In genomic region chr5:173792781-173793547, GRCh38 we compare ENCODE assay signal across 19 cellular contexts.
"Had no signal": no experiment of that assay in that cellular context is flagged by ENCODE, and none has a peak within 500 bp of the region (broad histone marks: within the 10 kb centered on the region; RNA-seq: fewer than 3 reads in every experiment).

No MANE protein-coding gene starts in this region.

- DNase-seq: activated CD4-positive, alpha-beta T cell treated with anti-CD3 and anti-CD28 coated beads for 36 hours; activated CD4-positive, alpha-beta T cell treated with anti-CD3 and anti-CD28 coated beads, Interleukin-2, amount 50 U/mL, for 48 hours; activated gamma-delta T cell treated with Interleukin-2 at 50 U/mL for 16 hours; activated T-cell treated with anti-CD3 and anti-CD28 coated beads for 4 hours; effector memory CD8-positive, alpha-beta T cell; erythroblast; heart right ventricle; kidney glomerular epithelial cell; left ventricle myocardium superior; natural killer cell; pancreas; stimulated activated CD4-positive, alpha-beta T cell treated with anti-CD3 and anti-CD28 coated beads, Interleukin-4, amount 100 ng/mL, for 24 hours; testis had no signal

- H3K4me1 Mint-ChIP-seq: natural killer cell had no signal

- H3K9me3 Mint-ChIP-seq: activated T-helper 1 cell treated with anti-CD3 and anti-CD28 coated beads, Interleukin-12 subunit alpha, Interleukin-12 subunit beta, Interleukin-2, Interleukin-4 antibody, amounts not matched to agents 30 ng/mL and 10 ng/mL and 1 ng/mL, durations not matched to agents 14 hours and 24 hours and 36 hours; effector memory CD8-positive, alpha-beta T cell; natural killer cell; stimulated activated effector memory CD8-positive, alpha-beta T cell treated with anti-CD3 and anti-CD28 coated beads, Interleukin-12 subunit alpha, Interleukin-12 subunit beta, amount 100 ng/mL, for 72 hours; T-helper 2 cell treated with Interferon-gamma antibody and Interleukin-4, amounts not matched to agents 5 μg/mL and 100 μg/mL, for 36 hours had no signal

- H3K36me3 Mint-ChIP-seq: activated naive CD8-positive, alpha-beta T cell; natural killer cell had no signal

- ATAC-seq: activated CD4-positive, alpha-beta T cell treated with anti-CD3 and anti-CD28 coated beads for 36 hours; effector memory CD8-positive, alpha-beta T cell; heart right ventricle; natural killer cell; sciatic nerve; stimulated activated effector memory CD8-positive, alpha-beta T cell treated with anti-CD3 and anti-CD28 coated beads, Interleukin-12 subunit alpha, Interleukin-12 subunit beta, amount 100 ng/mL, for 72 hours had no signal

- H3K9me3 ChIP-seq: heart right ventricle, neutrophil, pancreas, testis had no signal

- H3K4me1 ChIP-seq: pancreas, testis had no signal

- H3K4me3 ChIP-seq: heart right ventricle, pancreas, testis had no signal

- H3K27me3 Mint-ChIP-seq: activated CD4-positive, alpha-beta T cell treated with anti-CD3 and anti-CD28 coated beads for 36 hours; activated naive CD8-positive, alpha-beta T cell; effector memory CD8-positive, alpha-beta T cell had no signal

- H3K27ac ChIP-seq: heart right ventricle, pancreas, testis had no signal

- H3K4me3 Mint-ChIP-seq: activated CD4-positive, alpha-beta T cell treated with anti-CD3 and anti-CD28 coated beads for 36 hours; activated naive CD8-positive, alpha-beta T cell; activated T-helper 1 cell treated with anti-CD3 and anti-CD28 coated beads, Interleukin-12 subunit alpha, Interleukin-12 subunit beta, Interleukin-2, Interleukin-4 antibody, amounts not matched to agents 30 ng/mL and 10 ng/mL and 1 ng/mL, durations not matched to agents 14 hours and 24 hours and 36 hours; effector memory CD8-positive, alpha-beta T cell; natural killer cell; stimulated activated effector memory CD8-positive, alpha-beta T cell treated with anti-CD3 and anti-CD28 coated beads, Interleukin-12 subunit alpha, Interleukin-12 subunit beta, amount 100 ng/mL, for 72 hours; T-helper 2 cell treated with Interferon-gamma antibody and Interleukin-4, amounts not matched to agents 5 μg/mL and 100 μg/mL, for 36 hours had no signal

- H3K36me3 ChIP-seq: heart right ventricle, neutrophil, pancreas had no signal

- H3K27me3 ChIP-seq: heart right ventricle, neutrophil, pancreas, testis had no signal

- H3K27ac Mint-ChIP-seq: activated CD4-positive, alpha-beta T cell treated with anti-CD3 and anti-CD28 coated beads for 36 hours; activated naive CD8-positive, alpha-beta T cell; activated T-helper 1 cell treated with anti-CD3 and anti-CD28 coated beads, Interleukin-12 subunit alpha, Interleukin-12 subunit beta, Interleukin-2, Interleukin-4 antibody, amounts not matched to agents 30 ng/mL and 10 ng/mL and 1 ng/mL, durations not matched to agents 14 hours and 24 hours and 36 hours; natural killer cell; stimulated activated effector memory CD8-positive, alpha-beta T cell treated with anti-CD3 and anti-CD28 coated beads, Interleukin-12 subunit alpha, Interleukin-12 subunit beta, amount 100 ng/mL, for 72 hours; T-helper 2 cell treated with Interferon-gamma antibody and Interleukin-4, amounts not matched to agents 5 μg/mL and 100 μg/mL, for 36 hours had no signal
